In genomic region chr14:50083467-50084337, GRCh38 we compare ENCODE assay signal across 8 cellular contexts. TPM values are rescaled to one million over a fixed set of nuclear protein-coding genes. Genes with fewer than 3 reads are reported as not detected.
A peak's percentile ranks its signal among the peaks of the same experiment; 100 is the strongest.
DNase-seq lines count a peak whose midpoint lies in the region; ATAC-seq and TF ChIP-seq lines count a peak whose summit lies in the region.

No MANE protein-coding gene starts in this region.

- POLR2A ChIA-PET in AG04450 (lab: Yijun Ruan, JAX): interaction anchor here (0.6 kb wide), 1 partner anchor 222 kb away, joined by 3 read pairs; no protein-coding TSS in a partner anchor

- DNase-seq in AG04450 (ENCODE audit: low read depth, low spot score): no peak
- DNase-seq in stimulated activated CD4-positive, alpha-beta T cell treated with anti-CD3 and anti-CD28 coated beads, Interleukin-15, amount 100 ng/mL, for 24 hours: peak; percentile 73
- DNase-seq in Right ventricle myocardium superior: no peak
- DNase-seq in SKM-1 (lab: John Stamatoyannopoulos, UW; ENCODE audit: unreplicated experiment): no peak
- no peak for DNase-seq in NCI-H345 treated with DMSO at 0.1 percent for 48 hours (lab: John Stamatoyannopoulos, UW; ENCODE audit: unreplicated experiment)

- H3K4me3 Mint-ChIP-seq in activated naive CD4-positive, alpha-beta T cell treated with anti-CD3 and anti-CD28 coated beads, Interleukin-2, amount 50 U/mL, for 24 hours: peak overlapping the region; percentile 11

- peaks cover 81% of the 10 kb centered on the region for H3K4me1 Mint-ChIP-seq in activated naive CD4-positive, alpha-beta T cell treated with anti-CD3 and anti-CD28 coated beads, Interleukin-2, amount 50 U/mL, for 24 hours

- H3K27me3 Mint-ChIP-seq in activated naive CD4-positive, alpha-beta T cell treated with anti-CD3 and anti-CD28 coated beads, Interleukin-2, amount 50 U/mL, for 24 hours: no peaks in the 10 kb centered on the region

- CTCF ChIA-PET in AG04450 (lab: Charles Lee): no interaction called here

- no peaks in the 10 kb centered on the region; the same call in 1 of the 2 replicates for H3K9me3 ChIP-seq in AG04450 (ENCODE audit: control insufficient read depth, insufficient read depth, low read length)
- H3K9me3 ChIP-seq in KOPT-K1 (ENCODE audit: insufficient read depth, low read length, poor library complexity, severe bottlenecking): no peaks in the 10 kb centered on the region

- H3K9me3 Mint-ChIP-seq in activated naive CD4-positive, alpha-beta T cell treated with anti-CD3 and anti-CD28 coated beads, Interleukin-2, amount 50 U/mL, for 24 hours: no peaks in the 10 kb centered on the region

- peaks cover 3% of the 10 kb centered on the region for H3K36me3 Mint-ChIP-seq in activated naive CD4-positive, alpha-beta T cell treated with anti-CD3 and anti-CD28 coated beads, Interleukin-2, amount 50 U/mL, for 24 hours

- peak; percentile 27 for ATAC-seq in GM21423 (IDR thresholded peaks at IDR 0.05; ENCODE audit: unreplicated experiment)
- no peak for ATAC-seq in Right ventricle myocardium superior (ENCODE audit: poor library complexity)

- H3K27ac ChIP-seq in AG04450 (ENCODE audit: low read depth, low read length) (peak overlapping the region; percentile 87), KOPT-K1 (ENCODE audit: low read depth, low read length, poor library complexity, severe bottlenecking) (peak overlapping the region; percentile 56)

- TF ChIP-seq CTCF in AG04450 (IDR thresholded peaks at IDR 0.05; ENCODE audit: low read depth, low read length): no peak

- H3K27me3 ChIP-seq in AG04450 (ENCODE audit: control insufficient read depth, insufficient read depth, low read length): no peaks in the 10 kb centered on the region

- peak overlapping the region; percentile 97 for H3K27ac Mint-ChIP-seq in activated naive CD4-positive, alpha-beta T cell treated with anti-CD3 and anti-CD28 coated beads, Interleukin-2, amount 50 U/mL, for 24 hours

- intact Hi-C loops in Right ventricle myocardium superior (cut with DNase I): no loop called here

- H3K4me3 ChIP-seq in AG04450 (ENCODE audit: low read depth, low read length): 0 out of 2 replicates have a peak overlapping the region, but pooled peaks have one; percentile 1

- H3K36me3 ChIP-seq in KOPT-K1 (ENCODE audit: insufficient read depth, low read length): no peaks in the 10 kb centered on the region

RNA-seq across cellular contexts. Expression of gene VCPKMT, which starts 32.7 kb away (rescaled TPM):
- 5.1 and 7.7 TPM in 2 replicates for polyA plus RNA-seq in AG04450 (2011; rRNA removed)
- polyA minus RNA-seq in AG04450 (2011; rRNA and poly(A)+ RNA removed): 2.9 and 3.0 TPM in 2 replicates
- 2.5 TPM for total RNA-seq in Right ventricle myocardium superior
